ENCODE assay signal across 1 cellular context in the genomic region with DNA sequence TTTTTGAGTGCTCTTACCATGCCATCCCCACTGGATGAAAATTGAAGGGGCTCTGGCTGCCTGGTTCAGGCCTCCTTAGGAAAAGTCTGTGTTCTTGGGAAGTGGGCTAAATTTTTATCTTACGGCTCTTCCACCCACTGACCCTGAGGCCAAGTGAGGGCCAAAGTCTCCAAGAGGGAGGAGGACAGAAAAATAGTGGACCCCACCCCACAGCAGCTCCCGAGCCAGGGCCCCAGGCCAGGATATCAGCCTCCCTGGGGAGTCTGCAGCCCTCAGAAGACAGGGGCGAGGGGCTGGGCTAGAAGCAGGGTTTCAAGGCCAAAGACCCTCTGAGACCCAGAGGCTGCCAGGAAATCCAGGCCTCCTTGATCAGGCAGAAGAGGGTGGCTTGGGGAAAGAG.
TF ChIP-seq lines count a peak whose summit lies in the region.

No MANE protein-coding gene starts in this region.

TF ChIP-seq in H1, 55 proteins besides CTCF, POLR2A, EP300 and RAD21:
- TF ChIP-seq RBBP5 (IDR thresholded peaks at IDR 0.05; ENCODE audit: borderline replicate concordance, low read depth, low read length) (no peak), BRCA1 (IDR thresholded peaks at IDR 0.05; ENCODE audit: low read depth, low read length) (no peak), NRF1 (IDR thresholded peaks at IDR 0.05; ENCODE audit: low read depth, low read length) (no peak), SUZ12 (IDR thresholded peaks at IDR 0.05; ENCODE audit: low read length) (no peak), CREB1 (IDR thresholded peaks at IDR 0.05) (no peak), USF2 (IDR thresholded peaks at IDR 0.05; ENCODE audit: low read length) (no peak), TAF7 (optimal IDR thresholded peaks at IDR 0.05; ENCODE audit: borderline replicate concordance, low read depth, low read length) (no peak), CBX5 (IDR thresholded peaks at IDR 0.05; ENCODE audit: low read depth, low read length) (no peak), NANOG (IDR thresholded peaks at IDR 0.05; ENCODE audit: insufficient read depth, low read depth, low read length, poor library complexity, severe bottlenecking) (no peak), BACH1 (IDR thresholded peaks at IDR 0.05; ENCODE audit: low read length) (no peak), PHF8 (conservative IDR thresholded peaks at IDR 0.05; ENCODE audit: low read depth, low read length) (no peak)
- TF ChIP-seq, protein P1, sequence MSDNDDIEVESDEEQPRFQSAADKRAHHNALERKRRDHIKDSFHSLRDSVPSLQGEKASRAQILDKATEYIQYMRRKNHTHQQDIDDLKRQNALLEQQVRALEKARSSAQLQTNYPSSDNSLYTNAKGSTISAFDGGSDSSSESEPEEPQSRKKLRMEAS (IDR thresholded peaks at IDR 0.05): no peak
- TF ChIP-seq, protein P2, sequence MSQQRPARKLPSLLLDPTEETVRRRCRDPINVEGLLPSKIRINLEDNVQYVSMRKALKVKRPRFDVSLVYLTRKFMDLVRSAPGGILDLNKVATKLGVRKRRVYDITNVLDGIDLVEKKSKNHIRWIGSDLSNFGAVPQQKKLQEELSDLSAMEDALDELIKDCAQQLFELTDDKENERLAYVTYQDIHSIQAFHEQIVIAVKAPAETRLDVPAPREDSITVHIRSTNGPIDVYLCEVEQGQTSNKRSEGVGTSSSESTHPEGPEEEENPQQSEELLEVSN (IDR thresholded peaks at IDR 0.05): no peak
